In genomic region chr5:172932313-172933017, GRCh38 we compare ENCODE assay signal across 8 cellular contexts. TPM values are rescaled to one million over a fixed set of nuclear protein-coding genes. Genes with fewer than 3 reads are reported as not detected.
DNase-seq lines count a peak whose midpoint lies in the region; ATAC-seq and TF ChIP-seq lines count a peak whose summit lies in the region.

No MANE protein-coding gene starts in this region.

- no peaks in the 10 kb centered on the region for H3K27me3 Mint-ChIP-seq in activated naive CD4-positive, alpha-beta T cell treated with anti-CD3 and anti-CD28 coated beads, Interleukin-2, amount 10 ng/mL, durations not matched to agents 7 days and 5 days
- H3K27me3 Mint-ChIP-seq in progenitor cell of endocrine pancreas: no peaks in the 10 kb centered on the region

- DNase-seq in AG09309 (ENCODE audit: low read depth) (no peak), HuH-7.5 (ENCODE audit: low spot score) (peak; percentile 77), SK-N-DZ (ENCODE audit: low spot score) (peak; percentile 37), Right ventricle myocardium superior (peak; percentile 88), progenitor cell of endocrine pancreas (ENCODE audit: low spot score, unreplicated experiment) (peak; percentile 54), ureter (ENCODE audit: low spot score) (peak; percentile 79)
- DNase-seq in activated naive CD4-positive, alpha-beta T cell treated with anti-CD3 and anti-CD28 coated beads, Interleukin-2, amount 10 ng/mL, durations not matched to agents 7 days and 5 days: peak; percentile 76

- CTCF ChIA-PET in activated naive CD4-positive, alpha-beta T cell treated with anti-CD3 and anti-CD28 coated beads, Interleukin-2, amount 10 ng/mL, durations not matched to agents 7 days and 5 days (lab: Charles Lee): interaction anchor here (0.6 to 15.6 kb wide), 28 partner anchors 10 to 437 kb away, joined by 3 to 372 read pairs (median 3); partner anchors contain the start of gene DUSP1

- no peak overlapping the region for H3K4me3 ChIP-seq in AG09309 (ENCODE audit: control insufficient read depth, low read depth, low read length)

- intact Hi-C loops in Right ventricle myocardium superior (cut with DNase I): loop anchor here (2.0 to 10.0 kb wide), 3 partner anchors 160 to 458 kb away; no protein-coding TSS in a partner anchor

- peak; percentile 97 for TF ChIP-seq CTCF in AG09309 (IDR thresholded peaks at IDR 0.05; ENCODE audit: control insufficient read depth, insufficient read depth, low read depth, low read length, missing control alignments)
- peak; percentile 96 for TF ChIP-seq CTCF in progenitor cell of endocrine pancreas (IDR thresholded peaks at IDR 0.05; ENCODE audit: unreplicated experiment)

- peaks cover 5% of the 10 kb centered on the region for H3K4me1 Mint-ChIP-seq in activated naive CD4-positive, alpha-beta T cell treated with anti-CD3 and anti-CD28 coated beads, Interleukin-2, amount 10 ng/mL, durations not matched to agents 7 days and 5 days
- no peaks in the 10 kb centered on the region for H3K4me1 Mint-ChIP-seq in progenitor cell of endocrine pancreas (ENCODE audit: low read depth)

- no peaks in the 10 kb centered on the region for H3K9me3 Mint-ChIP-seq in activated naive CD4-positive, alpha-beta T cell treated with anti-CD3 and anti-CD28 coated beads, Interleukin-2, amount 10 ng/mL, durations not matched to agents 7 days and 5 days
- H3K9me3 Mint-ChIP-seq in progenitor cell of endocrine pancreas (ENCODE audit: low read depth): no peaks in the 10 kb centered on the region

- H3K36me3 Mint-ChIP-seq in activated naive CD4-positive, alpha-beta T cell treated with anti-CD3 and anti-CD28 coated beads, Interleukin-2, amount 10 ng/mL, durations not matched to agents 7 days and 5 days: no peaks in the 10 kb centered on the region
- peaks cover 18% of the 10 kb centered on the region for H3K36me3 Mint-ChIP-seq in progenitor cell of endocrine pancreas (ENCODE audit: insufficient read depth)

- peak; percentile 81 for ATAC-seq in GM18868 (IDR thresholded peaks at IDR 0.05; ENCODE audit: unreplicated experiment)
- ATAC-seq in Right ventricle myocardium superior (ENCODE audit: poor library complexity): peak; percentile 95

- H3K4me3 Mint-ChIP-seq in activated naive CD4-positive, alpha-beta T cell treated with anti-CD3 and anti-CD28 coated beads, Interleukin-2, amount 10 ng/mL, durations not matched to agents 7 days and 5 days: no peak overlapping the region
- H3K4me3 Mint-ChIP-seq in progenitor cell of endocrine pancreas (ENCODE audit: low read depth): no peak overlapping the region

- H3K27ac Mint-ChIP-seq in activated naive CD4-positive, alpha-beta T cell treated with anti-CD3 and anti-CD28 coated beads, Interleukin-2, amount 10 ng/mL, durations not matched to agents 7 days and 5 days: no peak overlapping the region
- no peak overlapping the region for H3K27ac Mint-ChIP-seq in progenitor cell of endocrine pancreas

RNA-seq across cellular contexts. Expression of gene RPL26L1, which starts 26.8 kb away (rescaled TPM):
- 85.7 and 94.4 TPM in 2 replicates for polyA plus RNA-seq in SK-N-DZ (2014; cell fraction: cytosol; rRNA removed)
- polyA plus RNA-seq in SK-N-DZ (2014; cell fraction: nucleus; rRNA removed): 57.8 and 73.1 TPM in 2 replicates
- total RNA-seq in Right ventricle myocardium superior: 22.8 TPM
- total RNA-seq in progenitor cell of endocrine pancreas: 36.1 and 38.4 TPM in 2 replicates
- 26.2 TPM for total RNA-seq in ureter

RNA-seq across cellular contexts. Expression of gene ATP6V0E1, which starts 51.1 kb away (rescaled TPM):
- polyA plus RNA-seq in SK-N-DZ (2014; cell fraction: cytosol; rRNA removed): 110 and 112 TPM in 2 replicates
- 64.3 and 66.7 TPM in 2 replicates for polyA plus RNA-seq in SK-N-DZ (2014; cell fraction: nucleus; rRNA removed)
- total RNA-seq in Right ventricle myocardium superior (187 TPM), progenitor cell of endocrine pancreas (137 and 142 TPM in 2 replicates), ureter (208 TPM)
